Comparison of ENCODE assay signal across 29 cellular contexts in genomic region chr3:184572528-184573270, GRCh38. TPM values are rescaled to one million over a fixed set of nuclear protein-coding genes. Genes with fewer than 3 reads are reported as not detected.
"Had no signal": no experiment of that assay in that cellular context is flagged by ENCODE, and none has a peak within 500 bp of the region (broad histone marks: within the 10 kb centered on the region; RNA-seq: fewer than 3 reads in every experiment).

No MANE protein-coding gene starts in this region.

- H3K4me3 Mint-ChIP-seq: activated CD4-positive, alpha-beta memory T cell treated with anti-CD3 and anti-CD28 coated beads, Interleukin-2, amount 10 ng/mL, durations not matched to agents 7 days and 5 days; activated CD4-positive, alpha-beta T cell treated with anti-CD3 and anti-CD28 coated beads, Interleukin-2, amount 10 ng/mL, durations not matched to agents 7 days and 5 days; activated naive CD4-positive, alpha-beta T cell treated with anti-CD3 and anti-CD28 coated beads, Interleukin-2, amount 10 ng/mL, durations not matched to agents 7 days and 5 days; activated naive CD8-positive, alpha-beta T cell treated with anti-CD3 and anti-CD28 coated beads, Interleukin-2, amount 10 ng/mL, durations not matched to agents 7 days and 5 days; activated T-cell treated with anti-CD3 and anti-CD28 coated beads, Interleukin-2, amount 50 U/mL, for 24 hours; naive B cell; stimulated activated naive B cell treated with anti-CD40 and anti-IgM and Interleukin-4, amounts not matched to agents 10 μg/mL and 1 μg/mL and 100 μg/mL, for 72 hours; T-helper 17 cell had no signal

- H3K4me2 ChIP-seq: smooth muscle cell had no signal

- H3K27me3 ChIP-seq: ascending aorta, esophagus muscularis mucosa, foreskin keratinocyte, right atrium auricular region, suprapubic skin, tibial artery had no signal

- H3K36me3 Mint-ChIP-seq: activated naive CD4-positive, alpha-beta T cell treated with anti-CD3 and anti-CD28 coated beads, Interleukin-2, amount 10 ng/mL, durations not matched to agents 7 days and 5 days; activated naive CD8-positive, alpha-beta T cell treated with anti-CD3 and anti-CD28 coated beads, Interleukin-2, amount 10 ng/mL, durations not matched to agents 7 days and 5 days; naive B cell; stimulated activated naive B cell treated with anti-CD40 and anti-IgM and Interleukin-4, amounts not matched to agents 10 μg/mL and 1 μg/mL and 100 μg/mL, for 72 hours had no signal

- H3K27ac ChIP-seq: ascending aorta, esophagus muscularis mucosa, foreskin keratinocyte, heart right ventricle, left ventricle myocardium inferior, right atrium auricular region, suprapubic skin, tibial artery had no signal

- H3K9me3 ChIP-seq: ascending aorta, esophagus muscularis mucosa, heart right ventricle, left ventricle myocardium inferior, right atrium auricular region, suprapubic skin, tibial artery had no signal

- DNase-seq: activated CD4-positive, alpha-beta memory T cell treated with anti-CD3 and anti-CD28 coated beads, Interleukin-2, amount 10 ng/mL, durations not matched to agents 7 days and 5 days; activated CD4-positive, alpha-beta T cell treated with anti-CD3 and anti-CD28 coated beads for 1 hour; activated CD4-positive, alpha-beta T cell treated with anti-CD3 and anti-CD28 coated beads, Interleukin-2, amount 10 ng/mL, durations not matched to agents 7 days and 5 days; activated CD8-positive, alpha-beta memory T cell treated with anti-CD3 and anti-CD28 coated beads, Interleukin-2, amount 50 U/mL, for 48 hours; activated gamma-delta T cell; activated naive CD4-positive, alpha-beta T cell treated with anti-CD3 and anti-CD28 coated beads, Interleukin-2, amount 10 ng/mL, durations not matched to agents 7 days and 5 days; activated naive CD8-positive, alpha-beta T cell treated with anti-CD3 and anti-CD28 coated beads, Interleukin-2, amount 10 ng/mL, durations not matched to agents 7 days and 5 days; activated T-cell treated with anti-CD3 and anti-CD28 coated beads, Interleukin-2, amount 50 U/mL, for 24 hours; central memory CD4-positive, alpha-beta T cell; dermis blood vessel endothelial cell; effector CD4-positive, alpha-beta T cell; foreskin keratinocyte; heart right ventricle; kidney glomerular epithelial cell; left ventricle myocardium inferior; naive B cell; stimulated activated CD4-positive, alpha-beta T cell treated with anti-CD3 and anti-CD28 coated beads, Interleukin-1b, Interleukin-23, amount 100 ng/mL, for 48 hours; stimulated activated naive B cell treated with anti-CD40 and anti-IgM and Interleukin-4, amounts not matched to agents 10 μg/mL and 1 μg/mL and 100 μg/mL, for 72 hours; T-helper 17 cell; T1000; tibial artery had no signal

- H3K27ac Mint-ChIP-seq: activated CD4-positive, alpha-beta memory T cell treated with anti-CD3 and anti-CD28 coated beads, Interleukin-2, amount 10 ng/mL, durations not matched to agents 7 days and 5 days; activated CD4-positive, alpha-beta T cell treated with anti-CD3 and anti-CD28 coated beads, Interleukin-2, amount 10 ng/mL, durations not matched to agents 7 days and 5 days; activated naive CD4-positive, alpha-beta T cell treated with anti-CD3 and anti-CD28 coated beads, Interleukin-2, amount 10 ng/mL, durations not matched to agents 7 days and 5 days; activated naive CD8-positive, alpha-beta T cell treated with anti-CD3 and anti-CD28 coated beads, Interleukin-2, amount 10 ng/mL, durations not matched to agents 7 days and 5 days; activated T-cell treated with anti-CD3 and anti-CD28 coated beads, Interleukin-2, amount 50 U/mL, for 24 hours; naive B cell; stimulated activated naive B cell treated with anti-CD40 and anti-IgM and Interleukin-4, amounts not matched to agents 10 μg/mL and 1 μg/mL and 100 μg/mL, for 72 hours; T-helper 17 cell had no signal

- H3K4me1 Mint-ChIP-seq: activated naive CD8-positive, alpha-beta T cell treated with anti-CD3 and anti-CD28 coated beads, Interleukin-2, amount 10 ng/mL, durations not matched to agents 7 days and 5 days had no signal

- H3K9me3 Mint-ChIP-seq: activated CD4-positive, alpha-beta memory T cell treated with anti-CD3 and anti-CD28 coated beads, Interleukin-2, amount 10 ng/mL, durations not matched to agents 7 days and 5 days; activated CD4-positive, alpha-beta T cell treated with anti-CD3 and anti-CD28 coated beads, Interleukin-2, amount 10 ng/mL, durations not matched to agents 7 days and 5 days; activated naive CD4-positive, alpha-beta T cell treated with anti-CD3 and anti-CD28 coated beads, Interleukin-2, amount 10 ng/mL, durations not matched to agents 7 days and 5 days; activated naive CD8-positive, alpha-beta T cell treated with anti-CD3 and anti-CD28 coated beads, Interleukin-2, amount 10 ng/mL, durations not matched to agents 7 days and 5 days; activated T-cell treated with anti-CD3 and anti-CD28 coated beads, Interleukin-2, amount 50 U/mL, for 24 hours; naive B cell; neural crest cell; stimulated activated naive B cell treated with anti-CD40 and anti-IgM and Interleukin-4, amounts not matched to agents 10 μg/mL and 1 μg/mL and 100 μg/mL, for 72 hours had no signal

- H3K4me3 ChIP-seq: ascending aorta, esophagus muscularis mucosa, heart right ventricle, left ventricle myocardium inferior, lung, right atrium auricular region, smooth muscle cell, suprapubic skin, tibial artery had no signal

RNA-seq across cellular contexts. Expression of gene EPHB3, which starts 11.1 kb away (rescaled TPM):
- total RNA-seq: pulmonary artery endothelial cell had no signal
